Comparison of ENCODE assay signal across 1 cellular context in genomic region chr3:16849240-16849639, GRCh38.
TF ChIP-seq lines count a peak whose summit lies in the region.

No MANE protein-coding gene starts in this region.

TF ChIP-seq in GM12878, 131 proteins besides CTCF, POLR2A, EP300 and RAD21 (continued from another document):
- TF ChIP-seq ZNF687 (IDR thresholded peaks at IDR 0.05) (peak; percentile 74; the same call in 1 of the 2 replicates), HDGF (IDR thresholded peaks at IDR 0.05) (no peak), BMI1 (IDR thresholded peaks at IDR 0.05; ENCODE audit: borderline replicate concordance) (peak; percentile 63; the same call in 1 of the 2 replicates), JUNB (IDR thresholded peaks at IDR 0.05) (no peak), IRF3 (IDR thresholded peaks at IDR 0.05) (no peak), HDAC2 (IDR thresholded peaks at IDR 0.05) (no peak), ZNF384 (IDR thresholded peaks at IDR 0.05; ENCODE audit: borderline replicate concordance, low read depth, low read length) (no peak), BCLAF1 (IDR thresholded peaks at IDR 0.05) (no peak), KLF5 (IDR thresholded peaks at IDR 0.05; ENCODE audit: partially characterized antibody) (no peak), KAT2A (conservative IDR thresholded peaks at IDR 0.05; ENCODE audit: control insufficient read depth, low read depth, low read length) (no peak), ZBTB4 (CRISPR knock-in tag; IDR thresholded peaks at IDR 0.05) (no peak), SPI1 (IDR thresholded peaks at IDR 0.05; ENCODE audit: borderline replicate concordance, insufficient read depth, low read depth, low read length) (peak; percentile 66; the same call in 1 of the 2 replicates), ASH2L (IDR thresholded peaks at IDR 0.05; ENCODE audit: borderline replicate concordance, low read depth) (no peak), RCOR1 (conservative IDR thresholded peaks at IDR 0.05; ENCODE audit: low read depth, low read length) (no peak), SMARCA5 (IDR thresholded peaks at IDR 0.05) (no peak), BCL11A (IDR thresholded peaks at IDR 0.05; ENCODE audit: low read depth, low read length) (no peak), SMC3 (IDR thresholded peaks at IDR 0.05; ENCODE audit: borderline replicate concordance, low read length) (no peak), CEBPB (IDR thresholded peaks at IDR 0.05; ENCODE audit: borderline replicate concordance in 1 of 2, low read depth in 2 of 2, low read length in 2 of 2) (no peak), ZNF274 (IDR thresholded peaks at IDR 0.05; ENCODE audit: insufficient read depth, insufficient read length) (no peak), USF1 (IDR thresholded peaks at IDR 0.05; ENCODE audit: borderline replicate concordance, extremely low read length, insufficient read depth, low read depth, low read length) (no peak)
